In the genomic region with DNA sequence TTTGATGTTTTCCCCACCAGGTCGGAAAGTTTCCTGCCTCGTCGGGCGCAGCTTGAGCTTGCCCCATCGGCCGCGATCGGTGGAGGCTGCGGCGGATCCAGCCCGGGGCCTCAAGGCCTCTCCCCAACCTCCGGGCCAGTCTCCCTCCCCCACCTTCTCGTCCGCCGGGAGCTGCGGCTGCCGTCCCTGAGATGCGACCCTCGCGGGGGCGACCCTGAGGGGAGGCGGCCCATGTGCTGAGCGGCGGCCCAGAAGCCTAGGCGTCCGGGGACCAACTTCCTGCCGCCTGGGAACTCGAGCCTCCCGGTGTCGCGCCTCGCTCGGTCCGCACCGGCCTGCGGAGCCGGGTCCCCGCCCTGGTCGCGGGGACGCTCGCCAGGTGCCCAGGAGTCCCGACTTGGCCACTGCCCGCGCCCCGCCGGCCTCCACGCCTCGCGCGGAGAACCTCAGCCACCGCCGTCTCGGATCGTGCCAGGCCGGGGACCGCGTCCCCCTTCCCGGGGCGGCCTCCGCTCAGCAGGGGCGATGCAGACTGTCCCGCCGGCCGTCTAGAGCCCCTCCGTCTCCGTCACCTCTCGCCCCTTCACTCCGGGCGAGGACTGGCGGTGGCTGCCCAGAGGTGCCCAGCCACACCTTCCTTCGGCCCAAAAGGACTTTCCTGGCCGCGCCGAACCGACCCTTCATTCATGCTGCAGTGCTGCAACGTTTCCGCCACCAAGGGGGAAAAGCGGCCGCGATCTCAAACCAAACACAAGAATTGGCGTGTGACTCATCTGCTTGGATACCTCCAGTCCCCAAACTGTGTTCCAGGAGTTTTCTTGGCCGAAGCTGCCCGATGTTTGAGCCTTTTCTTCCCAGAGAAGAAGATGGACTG, we compare ENCODE assay signal across 8 cellular contexts. TPM values are rescaled to one million over a fixed set of nuclear protein-coding genes. Genes with fewer than 3 reads are reported as not detected.
A peak's percentile ranks its signal among the peaks of the same experiment; 100 is the strongest.
DNase-seq lines count a peak whose midpoint lies in the region; ATAC-seq, FAIRE-seq and TF ChIP-seq lines count a peak whose summit lies in the region.

No MANE protein-coding gene starts in this region.

- no peak for FAIRE-seq in HTR-8/SVneo (lab: Jason Lieb, UNC)

- peak; percentile 1 to 2 for ATAC-seq in CD4-positive, CD25-positive, alpha-beta regulatory T cell (ENCODE audit: low read depth in 2 of 2)
- ATAC-seq in GM21367 (IDR thresholded peaks at IDR 0.05; ENCODE audit: unreplicated experiment) (peak; percentile 9), left lobe of liver (peak; percentile 65)

- H3K4me3 Mint-ChIP-seq in CD4-positive, CD25-positive, alpha-beta regulatory T cell, result peak overlapping the region; percentile 92 to 98 (median 96)

- peak overlapping the region; percentile 79 for H3K27ac ChIP-seq in CD4-positive, CD25-positive, alpha-beta regulatory T cell (ENCODE audit: insufficient read depth, low read length, poor library complexity, severe bottlenecking)

- H3K9me3 ChIP-seq in CD4-positive, CD25-positive, alpha-beta regulatory T cell (ENCODE audit: control insufficient read depth in 2 of 2, low read length in 2 of 2), result no peaks in the 10 kb centered on the region

- no peaks in the 10 kb centered on the region for H3K27me3 ChIP-seq in CD4-positive, CD25-positive, alpha-beta regulatory T cell (ENCODE audit: control insufficient read depth, insufficient read depth, low read length)

- H3K9me3 Mint-ChIP-seq in CD4-positive, CD25-positive, alpha-beta regulatory T cell, result peaks cover 0 to 2% (median 0%) of the 10 kb centered on the region in 7 donors

- peak; percentile 4 to 54 (median 18) for DNase-seq in CD4-positive, CD25-positive, alpha-beta regulatory T cell
- DNase-seq in HTR-8/SVneo (ENCODE audit: insufficient read length, low spot score), result peak; percentile 35
- DNase-seq in activated CD4-positive, alpha-beta T cell treated with anti-CD3 and anti-CD28 coated beads for 24 hours (ENCODE audit: low read depth in 2 of 2), result peak; percentile 10 to 17
- peak; percentile 46 for DNase-seq in choroid plexus epithelial cell (ENCODE audit: low read depth)
- peak; percentile 65 for DNase-seq in left lobe of liver (ENCODE audit: low spot score)
- peak; percentile 45 for DNase-seq in stimulated activated CD4-positive, alpha-beta T cell treated with anti-CD3 and anti-CD28 coated beads, Interleukin-4, amount 100 ng/mL, for 24 hours
- no peak for DNase-seq in cortex of kidney (lab: John Stamatoyannopoulos, UW)

- peaks cover 8% of the 10 kb centered on the region for H3K27me3 Mint-ChIP-seq in CD4-positive, CD25-positive, alpha-beta regulatory T cell

- no peak for TF ChIP-seq CTCF in choroid plexus epithelial cell (conservative IDR thresholded peaks at IDR 0.05; ENCODE audit: low read depth, low read length)

- peaks cover 13 to 54% (median 28%) of the 10 kb centered on the region in 4 donors for H3K4me1 Mint-ChIP-seq in CD4-positive, CD25-positive, alpha-beta regulatory T cell

- H3K4me3 ChIP-seq in CD4-positive, CD25-positive, alpha-beta regulatory T cell (ENCODE audit: low read depth, low read length), result peak overlapping the region; percentile 82
- peak overlapping the region; percentile 90 for H3K4me3 ChIP-seq in choroid plexus epithelial cell (ENCODE audit: low read depth, low read length)

- peaks cover 16% of the 10 kb centered on the region for H3K36me3 Mint-ChIP-seq in CD4-positive, CD25-positive, alpha-beta regulatory T cell

- H3K4me1 ChIP-seq in CD4-positive, CD25-positive, alpha-beta regulatory T cell (ENCODE audit: control insufficient read depth, insufficient read depth, low read length, poor library complexity, severe bottlenecking), result peaks cover 47% of the 10 kb centered on the region

- peak overlapping the region; percentile 56 to 98 (median 96) for H3K27ac Mint-ChIP-seq in CD4-positive, CD25-positive, alpha-beta regulatory T cell

- peaks cover 5% of the 10 kb centered on the region for H3K36me3 ChIP-seq in CD4-positive, CD25-positive, alpha-beta regulatory T cell (ENCODE audit: control insufficient read depth, insufficient read depth, low read length)

RNA-seq across cellular contexts. Expression of a gene that starts 0.7 kb away (rescaled TPM):
- 84.9 TPM for total RNA-seq in CD4-positive, CD25-positive, alpha-beta regulatory T cell
- 10 to 100 TPM; 13.5 to 24.6 (median 19.5) TPM for polyA plus RNA-seq in CD4-positive, CD25-positive, alpha-beta regulatory T cell
- 29.2 TPM for total RNA-seq in left lobe of liver

Comparison
In these comparisons a context has a peak if more than half of its experiments do, and no peak if none do; other contexts are left out.
1. ATAC-seq: peak in every context shown above with its lines; median percentile 65 in left lobe of liver; 9 in GM21367; 2 in CD4-positive, CD25-positive, alpha-beta regulatory T cell.